ENCODE assay signal across 28 cellular contexts in the genomic region with DNA sequence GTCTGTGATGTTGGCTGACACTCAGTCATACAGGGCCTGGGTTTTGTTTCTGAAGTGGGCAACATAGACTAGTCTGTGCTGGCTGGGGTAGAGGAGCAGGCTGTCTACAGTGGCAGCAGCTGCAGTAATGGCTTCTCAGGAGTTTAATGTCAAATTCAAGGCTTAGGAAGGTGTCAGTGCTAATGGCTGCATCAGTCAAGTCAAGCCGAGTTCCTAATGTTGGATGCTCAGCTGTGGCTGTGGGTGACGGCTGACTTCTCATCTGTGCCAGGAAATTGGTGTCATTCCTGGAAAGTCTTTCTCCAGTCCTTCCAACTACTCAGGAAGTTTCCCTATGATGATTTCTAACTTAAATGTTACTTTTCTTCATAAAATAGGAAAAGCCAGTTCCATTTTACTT.
"Had no signal": no experiment of that assay in that cellular context is flagged by ENCODE, and none has a peak within 500 bp of the region (broad histone marks: within the 10 kb centered on the region; RNA-seq: fewer than 3 reads in every experiment).

No MANE protein-coding gene starts in this region.

- H3K27ac Mint-ChIP-seq: immature natural killer cell; naive thymus-derived CD8-positive, alpha-beta T cell; nephron progenitor cell; neural progenitor cell; progenitor cell of endocrine pancreas; stimulated activated naive B cell treated with anti-CD40 and anti-IgM and Interleukin-4, amounts not matched to agents 10 μg/mL and 1 μg/mL and 100 μg/mL, for 72 hours had no signal

- H3K36me3 Mint-ChIP-seq: immature natural killer cell; naive thymus-derived CD8-positive, alpha-beta T cell; neural progenitor cell; stimulated activated naive B cell treated with anti-CD40 and anti-IgM and Interleukin-4, amounts not matched to agents 10 μg/mL and 1 μg/mL and 100 μg/mL, for 72 hours had no signal

- DNase-seq: heart left ventricle; hypothalamus; immature natural killer cell; left ventricle myocardium inferior; naive thymus-derived CD8-positive, alpha-beta T cell; nephron progenitor cell; occipital lobe; ovary; right lobe of liver; stimulated activated CD4-positive, alpha-beta T cell treated with anti-CD3 and anti-CD28 coated beads, Interleukin-12 subunit alpha, Interleukin-12 subunit beta, amount 100 ng/mL, for 4 hours; stimulated activated CD4-positive, alpha-beta T cell treated with anti-CD3 and anti-CD28 coated beads, Interleukin-15, amount 100 ng/mL, for 24 hours; stimulated activated CD4-positive, alpha-beta T cell treated with anti-CD3 and anti-CD28 coated beads, Interleukin-2, amount 100 ng/mL, for 24 hours; stimulated activated CD4-positive, alpha-beta T cell treated with anti-CD3 and anti-CD28 coated beads, Interleukin-4, amount 100 ng/mL, for 1 hour; stimulated activated naive B cell treated with anti-CD40 and anti-IgM and Interleukin-4, amounts not matched to agents 10 μg/mL and 1 μg/mL and 100 μg/mL, for 72 hours; stimulated activated naive CD8-positive, alpha-beta T cell treated with anti-CD3 and anti-CD28 coated beads, Interleukin-15, Interleukin-2, amounts not matched to agents 100 U/mL and 50 U/mL, for 24 hours; stomach; testis; thyroid gland; transverse colon; upper lobe of right lung; uterus had no signal

- FAIRE-seq: islet of Langerhans had no signal

- H3K4me1 Mint-ChIP-seq: immature natural killer cell; naive thymus-derived CD8-positive, alpha-beta T cell; neural progenitor cell; stimulated activated naive B cell treated with anti-CD40 and anti-IgM and Interleukin-4, amounts not matched to agents 10 μg/mL and 1 μg/mL and 100 μg/mL, for 72 hours had no signal

- H3K9me3 Mint-ChIP-seq: neural progenitor cell had no signal

- H3K27ac ChIP-seq: heart left ventricle, left ventricle myocardium inferior, neural progenitor cell, neutrophil, ovary, right atrium auricular region, right lobe of liver, skin epidermis, stomach, testis, thyroid gland, transverse colon, upper lobe of right lung, uterus had no signal

- H3K4me3 ChIP-seq: heart left ventricle, left ventricle myocardium inferior, lung, neural progenitor cell, ovary, right atrium auricular region, right lobe of liver, skin epidermis, stomach, testis, thyroid gland, transverse colon, upper lobe of right lung, uterus had no signal

- H3K27me3 ChIP-seq: heart left ventricle, neural progenitor cell, neutrophil, ovary, right atrium auricular region, right lobe of liver, stomach, testis, thyroid gland, transverse colon, upper lobe of right lung, uterus had no signal

- H3K9ac ChIP-seq: neural progenitor cell had no signal

- H3K9me3 ChIP-seq: heart left ventricle, left ventricle myocardium inferior, neutrophil, ovary, right atrium auricular region, right lobe of liver, stomach, testis, thyroid gland, transverse colon, upper lobe of right lung, uterus had no signal

- H3K4me2 ChIP-seq: neural progenitor cell had no signal

- H3K4me3 Mint-ChIP-seq: immature natural killer cell; naive thymus-derived CD8-positive, alpha-beta T cell; nephron progenitor cell; neural progenitor cell; stimulated activated naive B cell treated with anti-CD40 and anti-IgM and Interleukin-4, amounts not matched to agents 10 μg/mL and 1 μg/mL and 100 μg/mL, for 72 hours had no signal

- ATAC-seq: heart left ventricle; naive thymus-derived CD8-positive, alpha-beta T cell; right lobe of liver; stimulated activated naive B cell treated with anti-CD40 and anti-IgM and Interleukin-4, amounts not matched to agents 10 μg/mL and 1 μg/mL and 100 μg/mL, for 72 hours; stimulated activated naive CD8-positive, alpha-beta T cell treated with anti-CD3 and anti-CD28 coated beads, Interleukin-15, Interleukin-2, amounts not matched to agents 100 U/mL and 50 U/mL, for 24 hours; upper lobe of right lung had no signal

- H3K27me3 Mint-ChIP-seq: progenitor cell of endocrine pancreas; stimulated activated naive B cell treated with anti-CD40 and anti-IgM and Interleukin-4, amounts not matched to agents 10 μg/mL and 1 μg/mL and 100 μg/mL, for 72 hours had no signal

- H3K36me3 ChIP-seq: heart left ventricle, left ventricle myocardium inferior, neural progenitor cell, neutrophil, ovary, right atrium auricular region, right lobe of liver, stomach, thyroid gland, transverse colon, upper lobe of right lung, uterus had no signal

- H2AFZ ChIP-seq: neural progenitor cell had no signal

- H3K4me1 ChIP-seq: neural progenitor cell, right atrium auricular region, right lobe of liver, testis, thyroid gland, upper lobe of right lung, uterus had no signal
